Comparison of ENCODE assay signal across 8 cellular contexts in genomic region chr19:934865-935422, GRCh38. TPM values are rescaled to one million over a fixed set of nuclear protein-coding genes. Genes with fewer than 3 reads are reported as not detected.
DNase-seq lines count a peak whose midpoint lies in the region; ATAC-seq and TF ChIP-seq lines count a peak whose summit lies in the region.

No MANE protein-coding gene starts in this region.

- no peak overlapping the region for H2BK15ac ChIP-seq in neuronal stem cell (ENCODE audit: low read length)

- H4K8ac ChIP-seq in neuronal stem cell (ENCODE audit: low read depth, low read length): no peak overlapping the region

- H3K9me3 Mint-ChIP-seq in activated CD8-positive, alpha-beta memory T cell treated with anti-CD3 and anti-CD28 coated beads, Interleukin-2, amount 10 ng/mL, durations not matched to agents 7 days and 5 days (ENCODE audit: low read depth): peaks cover 5% of the 10 kb centered on the region

- TF ChIP-seq CTCF in fibroblast of lung (conservative IDR thresholded peaks at IDR 0.05 in 1 of 2, IDR thresholded peaks at IDR 0.05 in 1 of 2; ENCODE audit: low read depth in 1 of 2, low read length in 2 of 2): no peak

- H3K9ac ChIP-seq in fibroblast of lung (ENCODE audit: insufficient read depth, low read length) (no peak overlapping the region), neuronal stem cell (ENCODE audit: low read depth, low read length, poor library complexity) (no peak overlapping the region)

- H3K4me1 ChIP-seq in fibroblast of lung (ENCODE audit: control insufficient read depth, extremely low read depth, insufficient read depth, low read length): peaks cover 26% of the 10 kb centered on the region
- H3K4me1 ChIP-seq in neuronal stem cell (ENCODE audit: control insufficient read depth in 2 of 2, insufficient read depth in 1 of 2, low read depth in 1 of 2, low read length in 2 of 2): peaks cover 4 to 7% of the 10 kb centered on the region in 2 donors

- DNase-seq in Ammon's horn (ENCODE audit: low spot score): peak; percentile 81
- DNase-seq in NCI-H774 (lab: John Stamatoyannopoulos, UW): peak; percentile 87
- DNase-seq in fibroblast of lung (ENCODE audit: low read depth in 2 of 2): peak; percentile 74 to 82
- DNase-seq in neuronal stem cell (ENCODE audit: low spot score): no peak
- no peak for DNase-seq in activated CD8-positive, alpha-beta memory T cell treated with anti-CD3 and anti-CD28 coated beads, Interleukin-2, amount 10 ng/mL, durations not matched to agents 7 days and 5 days
- no peak for DNase-seq in GM19240 (ENCODE audit: insufficient read length, low spot score)
- no peak for DNase-seq in stimulated activated CD4-positive, alpha-beta T cell treated with anti-CD3 and anti-CD28 coated beads, Interleukin-2, amount 100 ng/mL, for 24 hours

- peaks cover 55% of the 10 kb centered on the region for H3K79me2 ChIP-seq in fibroblast of lung (ENCODE audit: control insufficient read depth, insufficient read depth, low read length)

- peaks cover 38% of the 10 kb centered on the region for H3K79me1 ChIP-seq in neuronal stem cell (ENCODE audit: low read depth, low read length)

- H4K91ac ChIP-seq in neuronal stem cell (ENCODE audit: low read depth, low read length, poor library complexity): no peak overlapping the region

- peak overlapping the region; percentile 65 for H3K27ac ChIP-seq in fibroblast of lung (ENCODE audit: insufficient read depth, low read length)
- no peak overlapping the region for H3K27ac ChIP-seq in neuronal stem cell (replicated peaks; ENCODE audit: low read length)

- H3K4me3 Mint-ChIP-seq in activated CD8-positive, alpha-beta memory T cell treated with anti-CD3 and anti-CD28 coated beads, Interleukin-2, amount 10 ng/mL, durations not matched to agents 7 days and 5 days: no peak overlapping the region

- H3K9me3 ChIP-seq in fibroblast of lung (ENCODE audit: control insufficient read depth, insufficient read depth, low read depth, low read length): no peaks in the 10 kb centered on the region
- H3K9me3 ChIP-seq in neuronal stem cell (replicated peaks in 1 of 2; ENCODE audit: control insufficient read depth in 2 of 2, insufficient read depth in 1 of 2, low read depth in 1 of 2, low read length in 2 of 2): peaks cover 0 to 3% of the 10 kb centered on the region in 2 donors

- ATAC-seq in activated CD8-positive, alpha-beta memory T cell treated with anti-CD3 and anti-CD28 coated beads, Interleukin-2, amount 10 ng/mL, durations not matched to agents 7 days and 5 days: no peak
- no peak for ATAC-seq in HG02623 (IDR thresholded peaks at IDR 0.05; ENCODE audit: unreplicated experiment)

- no peaks in the 10 kb centered on the region for H3K27me3 ChIP-seq in fibroblast of lung (ENCODE audit: control insufficient read depth, insufficient read depth, low read length)
- H3K27me3 ChIP-seq in neuronal stem cell (ENCODE audit: control insufficient read depth in 3 of 3, insufficient read depth in 3 of 3, low read depth in 1 of 3, low read length in 3 of 3): no peaks in the 10 kb centered on the region

- H3K27me3 Mint-ChIP-seq in activated CD8-positive, alpha-beta memory T cell treated with anti-CD3 and anti-CD28 coated beads, Interleukin-2, amount 10 ng/mL, durations not matched to agents 7 days and 5 days: no peaks in the 10 kb centered on the region

- H3K4me3 ChIP-seq in fibroblast of lung (replicated peaks in 1 of 4; ENCODE audit: control extremely low read depth in 1 of 4, insufficient read depth in 1 of 4, low read depth in 3 of 4, low read length in 4 of 4): no peak overlapping the region
- no peak overlapping the region for H3K4me3 ChIP-seq in neuronal stem cell (ENCODE audit: low read length in 2 of 2)

- peak overlapping the region; percentile 28 for H3K18ac ChIP-seq in neuronal stem cell (ENCODE audit: low read length)

- no peak overlapping the region for H3K4ac ChIP-seq in neuronal stem cell (ENCODE audit: low read length)

- H3K23ac ChIP-seq in neuronal stem cell (ENCODE audit: low read depth, low read length, poor library complexity): no peak overlapping the region

- H3K4me2 ChIP-seq in fibroblast of lung (ENCODE audit: extremely low read depth, insufficient read depth, low read length): no peak overlapping the region
- no peak overlapping the region for H3K4me2 ChIP-seq in neuronal stem cell (ENCODE audit: insufficient read depth, low read length, poor library complexity, severe bottlenecking)

- no peak overlapping the region for H2BK12ac ChIP-seq in neuronal stem cell (ENCODE audit: low read length)

- H3K36me3 ChIP-seq in fibroblast of lung (ENCODE audit: control insufficient read depth, insufficient read depth, low read length) (peaks cover 14% of the 10 kb centered on the region), neuronal stem cell (replicated peaks in 1 of 2; ENCODE audit: control insufficient read depth in 2 of 2, insufficient read depth in 2 of 2, low read length in 2 of 2) (peaks cover 35 to 83% of the 10 kb centered on the region in 2 donors)

- no peaks in the 10 kb centered on the region for H4K20me1 ChIP-seq in fibroblast of lung (ENCODE audit: control insufficient read depth, extremely low read depth, insufficient read depth, low read length)

- CTCF ChIA-PET in activated CD8-positive, alpha-beta memory T cell treated with anti-CD3 and anti-CD28 coated beads, Interleukin-2, amount 10 ng/mL, durations not matched to agents 7 days and 5 days (lab: Charles Lee): interaction anchor here (1.5 to 2.0 kb wide), 2 partner anchors 12 to 49 kb away, joined by 5 to 6 read pairs; partner anchors contain the start of gene WDR18

- no CpG with 5 or more reads among the region's 29 CpGs for WGBS in neuronal stem cell (ENCODE audit: extremely low coverage in 2 of 2, insufficient read length in 2 of 2, insufficient replicate concordance in 1 of 2), 2 donors

- peaks cover 16% of the 10 kb centered on the region for H3K36me3 Mint-ChIP-seq in activated CD8-positive, alpha-beta memory T cell treated with anti-CD3 and anti-CD28 coated beads, Interleukin-2, amount 10 ng/mL, durations not matched to agents 7 days and 5 days

- no peak overlapping the region for H3K14ac ChIP-seq in neuronal stem cell (ENCODE audit: low read length)

- H2BK120ac ChIP-seq in neuronal stem cell (ENCODE audit: low read depth, low read length): no peak overlapping the region

- H2AK5ac ChIP-seq in neuronal stem cell (ENCODE audit: low read depth, low read length): peak overlapping the region; percentile 75

- H3K27ac Mint-ChIP-seq in activated CD8-positive, alpha-beta memory T cell treated with anti-CD3 and anti-CD28 coated beads, Interleukin-2, amount 10 ng/mL, durations not matched to agents 7 days and 5 days: no peak overlapping the region

- H2BK5ac ChIP-seq in neuronal stem cell (ENCODE audit: low read length): peak overlapping the region; percentile 90

- H3K4me1 Mint-ChIP-seq in activated CD8-positive, alpha-beta memory T cell treated with anti-CD3 and anti-CD28 coated beads, Interleukin-2, amount 10 ng/mL, durations not matched to agents 7 days and 5 days: peaks cover 29% of the 10 kb centered on the region

- no peak overlapping the region for H2AFZ ChIP-seq in fibroblast of lung (ENCODE audit: low read length)
- H2AFZ ChIP-seq in neuronal stem cell (ENCODE audit: low read length): no peak overlapping the region

RNA-seq across cellular contexts. Expression of gene ARID3A, which starts 9.1 kb away (rescaled TPM):
- total RNA-seq in fibroblast of lung: 12.1 and 14.9 TPM in 2 replicates
- 6.4 and 8.7 TPM in 2 replicates for polyA plus RNA-seq in fibroblast of lung
- 10.5 and 12.5 TPM in 2 replicates for polyA plus RNA-seq in fibroblast of lung (2012)
- 32.6 and 39.3 TPM in 2 replicates for polyA minus RNA-seq in fibroblast of lung (ENCODE audit: low replicate concordance)
- polyA plus RNA-seq in neuronal stem cell (2013, experiment 1 of 2): 61.6 TPM
- 65.4 TPM for polyA plus RNA-seq in neuronal stem cell (2013, experiment 2 of 2)
- 10 to 100 TPM; 30.6 to 35.9 TPM for total RNA-seq in activated CD8-positive, alpha-beta memory T cell treated with anti-CD3 and anti-CD28 coated beads, Interleukin-2, amount 10 ng/mL, durations not matched to agents 7 days and 5 days

RNA-seq across cellular contexts. Expression of gene KISS1R, which starts 17.8 kb away (rescaled TPM):
- total RNA-seq in fibroblast of lung: not detected in 2 replicates
- not detected in 2 replicates for polyA plus RNA-seq in fibroblast of lung
- not detected in 2 replicates for polyA plus RNA-seq in fibroblast of lung (2012)
- not detected in 2 replicates for polyA minus RNA-seq in fibroblast of lung (ENCODE audit: low replicate concordance)
- 0.29 TPM for polyA plus RNA-seq in neuronal stem cell (2013, experiment 1 of 2)
- 0.39 TPM for polyA plus RNA-seq in neuronal stem cell (2013, experiment 2 of 2)
- 1 to 10 TPM in 1 of 2 experiments, under 1 TPM in 1; 0.66 to 1.1 TPM for total RNA-seq in activated CD8-positive, alpha-beta memory T cell treated with anti-CD3 and anti-CD28 coated beads, Interleukin-2, amount 10 ng/mL, durations not matched to agents 7 days and 5 days

RNA-seq across cellular contexts. Expression of gene R3HDM4, which starts 21.9 kb away (rescaled TPM):
- total RNA-seq in fibroblast of lung: 13.2 and 13.4 TPM in 2 replicates
- polyA plus RNA-seq in fibroblast of lung: 20.9 and 25.5 TPM in 2 replicates
- polyA plus RNA-seq in fibroblast of lung (2012): 34.2 and 35.6 TPM in 2 replicates
- 30.5 and 33.5 TPM in 2 replicates for polyA minus RNA-seq in fibroblast of lung (ENCODE audit: low replicate concordance)
- polyA plus RNA-seq in neuronal stem cell (2013, experiment 1 of 2): 52.8 TPM
- 52.4 TPM for polyA plus RNA-seq in neuronal stem cell (2013, experiment 2 of 2)
- total RNA-seq in activated CD8-positive, alpha-beta memory T cell treated with anti-CD3 and anti-CD28 coated beads, Interleukin-2, amount 10 ng/mL, durations not matched to agents 7 days and 5 days: 10 to 100 TPM; 63.7 to 73.7 TPM

RNA-seq across cellular contexts. Expression of gene RNU6-9, which starts 41.7 kb away (rescaled TPM):
- not detected in 2 replicates for total RNA-seq in fibroblast of lung
- polyA plus RNA-seq in fibroblast of lung: not detected in 2 replicates
- not detected in 2 replicates for polyA plus RNA-seq in fibroblast of lung (2012)
- not detected in 2 replicates for polyA minus RNA-seq in fibroblast of lung (ENCODE audit: low replicate concordance)
- polyA plus RNA-seq in neuronal stem cell (2013, experiment 1 of 2): not detected
- not detected for polyA plus RNA-seq in neuronal stem cell (2013, experiment 2 of 2)
- not detected for total RNA-seq in activated CD8-positive, alpha-beta memory T cell treated with anti-CD3 and anti-CD28 coated beads, Interleukin-2, amount 10 ng/mL, durations not matched to agents 7 days and 5 days

RNA-seq across cellular contexts. Expression of gene MED16, which starts 42.0 kb away (rescaled TPM):
- 24.4 and 35.0 TPM in 2 replicates for total RNA-seq in fibroblast of lung
- polyA plus RNA-seq in fibroblast of lung: 19.3 and 26.2 TPM in 2 replicates
- polyA plus RNA-seq in fibroblast of lung (2012): 45.7 and 61.2 TPM in 2 replicates
- polyA minus RNA-seq in fibroblast of lung (ENCODE audit: low replicate concordance): 39.8 and 51.4 TPM in 2 replicates
- 33.3 TPM for polyA plus RNA-seq in neuronal stem cell (2013, experiment 1 of 2)
- 32.9 TPM for polyA plus RNA-seq in neuronal stem cell (2013, experiment 2 of 2)
- total RNA-seq in activated CD8-positive, alpha-beta memory T cell treated with anti-CD3 and anti-CD28 coated beads, Interleukin-2, amount 10 ng/mL, durations not matched to agents 7 days and 5 days: 10 to 100 TPM; 47.7 to 70.6 TPM

Comparison
In these comparisons a context has a peak if more than half of its experiments do, and no peak if none do; other contexts are left out.
1. DNase-seq: peak in Ammon's horn (single experiment), NCI-H774 (single experiment) and fibroblast of lung (2 of 2); none in neuronal stem cell (single experiment), activated CD8-positive, alpha-beta memory T cell treated with anti-CD3 and anti-CD28 coated beads, Interleukin-2, amount 10 ng/mL, durations not matched to agents 7 days and 5 days (single experiment), GM19240 (single experiment) and stimulated activated CD4-positive, alpha-beta T cell treated with anti-CD3 and anti-CD28 coated beads, Interleukin-2, amount 100 ng/mL, for 24 hours (0 of 2).